ENCODE assay signal across 12 cellular contexts in the genomic region with DNA sequence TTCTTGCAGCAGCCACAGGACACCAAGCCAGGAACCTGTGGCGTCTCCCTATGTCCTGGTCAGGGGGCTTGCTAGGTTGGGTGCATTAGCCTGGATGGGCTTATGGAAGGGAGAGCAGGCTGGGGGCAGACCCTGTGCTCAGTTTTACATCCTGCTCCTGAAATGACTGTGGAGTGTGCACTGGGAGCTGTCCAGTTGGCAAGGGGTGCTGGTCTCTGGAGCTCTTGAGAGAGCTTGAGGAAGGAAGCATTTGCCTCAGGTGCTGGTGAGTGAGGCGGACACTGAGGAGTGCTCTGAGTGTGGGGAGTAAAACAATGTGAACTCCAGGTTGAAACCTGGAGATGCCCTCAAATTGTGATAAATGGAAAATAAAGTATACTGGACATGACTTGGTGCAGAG. TPM values are rescaled to one million over a fixed set of nuclear protein-coding genes. Genes with fewer than 3 reads are reported as not detected.
A peak's percentile ranks its signal among the peaks of the same experiment; 100 is the strongest.
DNase-seq lines count a peak whose midpoint lies in the region; ATAC-seq and TF ChIP-seq lines count a peak whose summit lies in the region.
"Had no signal": no experiment of that assay in that cellular context is flagged by ENCODE, and none has a peak within 500 bp of the region (broad histone marks: within the 10 kb centered on the region; RNA-seq: fewer than 3 reads in every experiment).

No MANE protein-coding gene starts in this region.

- H3K9me3 ChIP-seq in HCT116 (ENCODE audit: control insufficient read depth in 1 of 2, insufficient read depth in 1 of 2, low read depth in 1 of 2, low read length in 2 of 2) (no peaks in the 10 kb centered on the region), neural progenitor cell (ENCODE audit: low read depth) (no peaks in the 10 kb centered on the region), Peyer's patch (no peaks in the 10 kb centered on the region)
- H3K9me3 ChIP-seq: ascending aorta had no signal

- POLR2A ChIA-PET in HCT116 (lab: Charles Lee): no interaction called here

- H3K4me2 ChIP-seq in HCT116 (ENCODE audit: low read length) (no peak overlapping the region), neural progenitor cell (no peak overlapping the region)

- H3K27ac Mint-ChIP-seq in neural progenitor cell: no peak overlapping the region

- no peaks in the 10 kb centered on the region for H3K9me3 Mint-ChIP-seq in neural progenitor cell

- H3K4me3 Mint-ChIP-seq in neural progenitor cell: no peak overlapping the region

- H3F3A ChIP-seq in neural progenitor cell (ENCODE audit: low read depth): no peaks in the 10 kb centered on the region

- intact Hi-C loops in HCT116 (cut with micrococcal nuclease): no loop called here

- H3K27ac ChIP-seq in HCT116 (ENCODE audit: low read depth, low read length) (no peak overlapping the region), neural progenitor cell (no peak overlapping the region), Peyer's patch (no peak overlapping the region)
- H3K27ac ChIP-seq: ascending aorta had no signal

- H3K4me1 Mint-ChIP-seq in neural progenitor cell: no peaks in the 10 kb centered on the region

- no peaks in the 10 kb centered on the region for H3K79me2 ChIP-seq in HCT116 (ENCODE audit: insufficient read depth, low read length)
- H3K79me2 ChIP-seq in neural progenitor cell (ENCODE audit: low read depth): no peaks in the 10 kb centered on the region

- H4K20me1 ChIP-seq in HCT116 (ENCODE audit: insufficient read depth) (no peaks in the 10 kb centered on the region), neural progenitor cell (ENCODE audit: low read depth) (no peaks in the 10 kb centered on the region)

- peaks cover 35% of the 10 kb centered on the region; the same call in 1 of the 2 replicates for H3K27me3 ChIP-seq in HCT116 (ENCODE audit: insufficient read depth, low read length)
- no peaks in the 10 kb centered on the region for H3K27me3 ChIP-seq in neural progenitor cell
- no peaks in the 10 kb centered on the region for H3K27me3 ChIP-seq in Peyer's patch
- H3K27me3 ChIP-seq: ascending aorta had no signal

- H3K4me3 ChIP-seq in HCT116 (replicated peaks in 1 of 2; ENCODE audit: low read depth in 1 of 2, low read length in 2 of 2): no peak overlapping the region
- H3K4me3 ChIP-seq in neural progenitor cell: no peak overlapping the region
- no peak overlapping the region for H3K4me3 ChIP-seq in Peyer's patch
- H3K4me3 ChIP-seq: ascending aorta had no signal

- TF ChIP-seq RAD21 in HCT116 (IDR thresholded peaks at IDR 0.05; ENCODE audit: low read depth): no peak

- ATAC-seq in HCT116: no peak
- ATAC-seq in esophagus mucosa: peak; percentile 51
- ATAC-seq in GM19023 (IDR thresholded peaks at IDR 0.05; ENCODE audit: unreplicated experiment): no peak
- no peak for ATAC-seq in HG03039 (IDR thresholded peaks at IDR 0.05; ENCODE audit: unreplicated experiment)

- H3K36me3 ChIP-seq in HCT116 (ENCODE audit: control insufficient read depth in 1 of 2, insufficient read depth in 2 of 2, low read length in 2 of 2) (no peaks in the 10 kb centered on the region), neural progenitor cell (no peaks in the 10 kb centered on the region), Peyer's patch (no peaks in the 10 kb centered on the region)
- H3K36me3 ChIP-seq: ascending aorta had no signal

- TF ChIP-seq POLR2A in HCT116 (IDR thresholded peaks at IDR 0.05; ENCODE audit: borderline replicate concordance, extremely low read depth, insufficient read depth, insufficient read length): no peak
- no peak for TF ChIP-seq POLR2A in Peyer's patch (IDR thresholded peaks at IDR 0.05)

- H3K9ac ChIP-seq in HCT116 (ENCODE audit: low read length) (no peak overlapping the region), neural progenitor cell (no peak overlapping the region)

- CTCF ChIA-PET in HCT116 (lab: Charles Lee): no interaction called here

- H3K9me2 ChIP-seq in HCT116 (ENCODE audit: insufficient read depth): no peaks in the 10 kb centered on the region

- peaks cover 10% of the 10 kb centered on the region for H3K27me3 Mint-ChIP-seq in neural progenitor cell (ENCODE audit: insufficient read depth, low read depth)

- DNase-seq in HCT116 (ENCODE audit: low read depth, low spot score) (no peak), RPMI8226 (peak; percentile 41), neural progenitor cell (ENCODE audit: low spot score) (peak; percentile 71), Peyer's patch (no peak), cortex of kidney (lab: John Stamatoyannopoulos, UW) (no peak)
- DNase-seq: GDM1, MV-4-11, posterior cingulate gyrus had no signal

- BruUV-seq in HCT116 (replicated peaks; lab: Mats Ljungman, UMichigan): no TSS peak

- H2AFZ ChIP-seq in HCT116 (ENCODE audit: low read depth, low read length, poor library complexity, severe bottlenecking) (no peak overlapping the region), neural progenitor cell (replicated peaks) (no peak overlapping the region)

- H3K4me1 ChIP-seq in HCT116 (ENCODE audit: control insufficient read depth in 1 of 2, insufficient read depth in 2 of 2, low read length in 2 of 2) (no peaks in the 10 kb centered on the region), neural progenitor cell (no peaks in the 10 kb centered on the region), Peyer's patch (no peaks in the 10 kb centered on the region)
- H3K4me1 ChIP-seq: ascending aorta had no signal

- no peak for TF ChIP-seq CTCF in HCT116 (IDR thresholded peaks at IDR 0.05 in 2 of 3, conservative IDR thresholded peaks at IDR 0.05 in 1 of 3; ENCODE audit: borderline replicate concordance in 1 of 3, insufficient read depth in 1 of 3, low read depth in 2 of 3, low read length in 2 of 3)
- TF ChIP-seq CTCF in neural progenitor cell (IDR thresholded peaks at IDR 0.05): no peak
- no peak for TF ChIP-seq CTCF in Peyer's patch (IDR thresholded peaks at IDR 0.05)

- RAD21 ChIA-PET in HCT116 (lab: Charles Lee; ENCODE audit: low non-redundant PET in 1 of 2, low total read pairs in 2 of 2, uncharacterized antibody in 2 of 2, unreplicated experiment in 2 of 2): no interaction called here

- H3K36me3 Mint-ChIP-seq in neural progenitor cell: no peaks in the 10 kb centered on the region

TF ChIP-seq in HCT116, 20 proteins besides CTCF, POLR2A, EP300 and RAD21:
- TF ChIP-seq ZNF274 (IDR thresholded peaks at IDR 0.05; ENCODE audit: low read depth, low read length) (no peak), REST (IDR thresholded peaks at IDR 0.05; ENCODE audit: low read depth) (peak; percentile 76)

RNA-seq across cellular contexts. Expression of gene SCGB1D4, which starts 3.4 kb away (rescaled TPM):
- total RNA-seq in HCT116 (2021; ENCODE audit: unreplicated experiment): not detected
- not detected in 2 replicates for polyA plus RNA-seq in HCT116 (2012)
- total RNA-seq in esophagus mucosa: not detected
- total RNA-seq in neural progenitor cell (ENCODE audit: low replicate concordance): not detected in 2 replicates
- total RNA-seq in Peyer's patch: not detected
- total RNA-seq: ascending aorta had no signal

RNA-seq across cellular contexts. Expression of gene SCGB2A2, which starts 25.5 kb away (rescaled TPM):
- not detected for total RNA-seq in HCT116 (2021; ENCODE audit: unreplicated experiment)
- not detected in 2 replicates for polyA plus RNA-seq in HCT116 (2012)
- total RNA-seq in esophagus mucosa: not detected
- not detected in 2 replicates for total RNA-seq in neural progenitor cell (ENCODE audit: low replicate concordance)
- total RNA-seq in Peyer's patch: not detected
- total RNA-seq: ascending aorta had no signal

RNA-seq across cellular contexts. Expression of gene ASRGL1, which starts 41.7 kb away (rescaled TPM):
- total RNA-seq in HCT116 (2021; ENCODE audit: unreplicated experiment): 27.6 TPM
- polyA plus RNA-seq in HCT116 (2012): 13.1 and 14.9 TPM in 2 replicates
- 1.2 TPM for total RNA-seq in esophagus mucosa
- 44.5 and 56.8 TPM in 2 replicates for total RNA-seq in neural progenitor cell (ENCODE audit: low replicate concordance)
- total RNA-seq in Peyer's patch: 10 to 100 TPM; 26.0 to 57.8 (median 29.8) TPM

RNA-seq across cellular contexts. Expression of gene SCGB1D2, which starts 53.5 kb away (rescaled TPM):
- total RNA-seq in HCT116 (2021; ENCODE audit: unreplicated experiment) (not detected), esophagus mucosa (0.56 TPM), neural progenitor cell (ENCODE audit: low replicate concordance) (not detected in 2 replicates), Peyer's patch (not detected)
- not detected in 2 replicates for polyA plus RNA-seq in HCT116 (2012)
- total RNA-seq: ascending aorta had no signal

Comparison
In these comparisons a context has a peak if more than half of its experiments do, and no peak if none do; other contexts are left out.
1. DNase-seq: peak in RPMI8226 (single experiment) and neural progenitor cell (single experiment); none in HCT116 (single experiment), Peyer's patch (0 of 3) and cortex of kidney (single experiment).
2. RNA of gene ASRGL1, which starts 41.7 kb away (total RNA-seq): 44.5 to 56.8 TPM in neural progenitor cell, 26.0 to 57.8 TPM in Peyer's patch and 27.6 TPM in HCT116 (single experiment); 1.2 TPM in esophagus mucosa (single experiment); every median in the first group is over 10 times any median in the second.